In genomic region chr6:134436281-134436815, GRCh38 we compare ENCODE assay signal across 8 cellular contexts.
DNase-seq lines count a peak whose midpoint lies in the region; ATAC-seq, FAIRE-seq and TF ChIP-seq lines count a peak whose summit lies in the region.

No MANE protein-coding gene starts in this region.

- peak; percentile 92 to 97 (median 96) for ATAC-seq in psoas muscle

- TF ChIP-seq CTCF in HEK293 (tag by site-specific recombination; IDR thresholded peaks at IDR 0.05) (no peak), fibroblast of mammary gland (conservative IDR thresholded peaks at IDR 0.05; ENCODE audit: control insufficient read depth, insufficient read depth, low read depth, low read length) (no peak), psoas muscle (IDR thresholded peaks at IDR 0.05) (no peak)

- no peaks in the 10 kb centered on the region for H3K36me3 Mint-ChIP-seq in immature natural killer cell

- H3K9me3 Mint-ChIP-seq in immature natural killer cell = no peaks in the 10 kb centered on the region

- intact Hi-C loops in psoas muscle (cut with DNase I) = loop anchor here in 1 of 2 donors (5.0 kb wide), 1 partner anchor 189 kb away; no protein-coding TSS in a partner anchor

- H3K4me1 Mint-ChIP-seq in immature natural killer cell = no peaks in the 10 kb centered on the region

- no peak for TF ChIP-seq POLR2A in GM12891 (IDR thresholded peaks at IDR 0.05; ENCODE audit: low read depth, low read length)

- H3K9me3 ChIP-seq in HEK293 (ENCODE audit: control insufficient read depth, insufficient read depth, low read depth, low read length) (no peaks in the 10 kb centered on the region), psoas muscle (no peaks in the 10 kb centered on the region)

- H3K4me3 ChIP-seq in HEK293 (ENCODE audit: low read depth, low read length) (no peak overlapping the region; the same call in 1 of the 2 replicates), fibroblast of mammary gland (ENCODE audit: control insufficient read depth, low read depth, low read length) (no peak overlapping the region), psoas muscle (no peak overlapping the region)

- no peaks in the 10 kb centered on the region for H3K27me3 ChIP-seq in psoas muscle (ENCODE audit: insufficient read depth in 3 of 3, low read length in 2 of 3)

- peak; percentile 33 for DNase-seq in GM12891 (ENCODE audit: insufficient read length, low spot score)
- peak; percentile 47 for DNase-seq in NCI-H146 treated with DMSO at 0.1 percent for 48 hours (lab: John Stamatoyannopoulos, UW; ENCODE audit: unreplicated experiment)
- peak; percentile 72 for DNase-seq in activated CD8-positive, alpha-beta memory T cell treated with anti-CD3 and anti-CD28 coated beads, Interleukin-2, amount 50 U/mL, for 48 hours
- DNase-seq in fibroblast of mammary gland (ENCODE audit: low read depth) = peak; percentile 99
- peak in 1 of 2 donors; percentile 50 for DNase-seq in psoas muscle
- DNase-seq in immature natural killer cell = no peak
- no peak for DNase-seq in NCI-H524 treated with DMSO at 0.1 percent for 48 hours (lab: John Stamatoyannopoulos, UW)

- peak; percentile 90 for FAIRE-seq in GM12891 (lab: Jason Lieb, UNC)

- CTCF ChIA-PET in HEK293 (lab: Yijun Ruan, JAX) = interaction anchor here (0.7 to 1.2 kb wide), 6 partner anchors 8 to 292 kb away, joined by 3 to 4 read pairs (median 3); no protein-coding TSS in a partner anchor

- 17 to 34% (median 23%) methylated on average over 9 of the region's 9 CpGs for WGBS in psoas muscle, 3 donors

- no peak overlapping the region for H3K4me3 Mint-ChIP-seq in immature natural killer cell

- no peaks in the 10 kb centered on the region for H3K36me3 ChIP-seq in HEK293 (ENCODE audit: control insufficient read depth in 2 of 2, insufficient read depth in 1 of 2, low read length in 2 of 2)
- H3K36me3 ChIP-seq in psoas muscle (ENCODE audit: insufficient read depth in 1 of 2, low read depth in 1 of 2) = no peaks in the 10 kb centered on the region

- POLR2A ChIA-PET in HEK293 (lab: Yijun Ruan, JAX) = no interaction called here

- peaks cover 3% of the 10 kb centered on the region; the same call in 1 of the 2 replicates for H3K4me1 ChIP-seq in HEK293 (ENCODE audit: control insufficient read depth, insufficient read depth, low read length)
- H3K4me1 ChIP-seq in psoas muscle = peaks cover 15% of the 10 kb centered on the region

- peaks cover 0 to 4% (median 3%) of the 10 kb centered on the region in 3 donors for H3K27me3 Mint-ChIP-seq in immature natural killer cell (ENCODE audit: low read depth in 3 of 3)

- H3K27ac ChIP-seq in HEK293 (ENCODE audit: extremely low read depth, low read depth, low read length) (no peak overlapping the region), psoas muscle (peak overlapping the region; percentile 71)

- H3K27ac Mint-ChIP-seq in immature natural killer cell = no peak overlapping the region

TF ChIP-seq in GM12891, 5 proteins besides CTCF, POLR2A, EP300 and RAD21:
- TF ChIP-seq TAF1 (IDR thresholded peaks at IDR 0.05; ENCODE audit: low read depth, low read length) (no peak), PAX5 (IDR thresholded peaks at IDR 0.05; ENCODE audit: insufficient read depth, low read length, severe bottlenecking) (peak; percentile 96), SPI1 (IDR thresholded peaks at IDR 0.05; ENCODE audit: low read depth, low read length) (no peak), POLR2AphosphoS5 (IDR thresholded peaks at IDR 0.05; ENCODE audit: low read depth, low read length) (no peak)

TF ChIP-seq in HEK293, 187 proteins besides CTCF, POLR2A, EP300 and RAD21 (continues in another document):
- TF ChIP-seq ZNF211 (tag by site-specific recombination; IDR thresholded peaks at IDR 0.05; ENCODE audit: low read depth) (no peak), KLF1 (tag by site-specific recombination; IDR thresholded peaks at IDR 0.05) (peak; percentile 20; the same call in 1 of the 2 replicates), ZNF600 (tag by site-specific recombination; IDR thresholded peaks at IDR 0.05) (peak; percentile 66), PBX3 (CRISPR knock-in tag; IDR thresholded peaks at IDR 0.05) (no peak), ZNF335 (tag by site-specific recombination; conservative IDR thresholded peaks at IDR 0.05) (peak; percentile 99), ZBTB8A (tag by site-specific recombination; IDR thresholded peaks at IDR 0.05) (no peak), KLF10 (tag by site-specific recombination; IDR thresholded peaks at IDR 0.05) (peak; percentile 47; the same call in 1 of the 2 replicates), ZNF830 (tag by site-specific recombination; IDR thresholded peaks at IDR 0.05; ENCODE audit: low read depth) (no peak), TRIM28 (IDR thresholded peaks at IDR 0.05; ENCODE audit: borderline replicate concordance, low read length) (peak; percentile 93), SP3 (tag by site-specific recombination; IDR thresholded peaks at IDR 0.05) (peak; percentile 41; the same call in 1 of the 2 replicates), ZBTB20 (tag by site-specific recombination; IDR thresholded peaks at IDR 0.05) (0 out of 2 replicates have a peak, but pooled peaks have one; percentile 13)
- TF ChIP-seq, protein P1, sequence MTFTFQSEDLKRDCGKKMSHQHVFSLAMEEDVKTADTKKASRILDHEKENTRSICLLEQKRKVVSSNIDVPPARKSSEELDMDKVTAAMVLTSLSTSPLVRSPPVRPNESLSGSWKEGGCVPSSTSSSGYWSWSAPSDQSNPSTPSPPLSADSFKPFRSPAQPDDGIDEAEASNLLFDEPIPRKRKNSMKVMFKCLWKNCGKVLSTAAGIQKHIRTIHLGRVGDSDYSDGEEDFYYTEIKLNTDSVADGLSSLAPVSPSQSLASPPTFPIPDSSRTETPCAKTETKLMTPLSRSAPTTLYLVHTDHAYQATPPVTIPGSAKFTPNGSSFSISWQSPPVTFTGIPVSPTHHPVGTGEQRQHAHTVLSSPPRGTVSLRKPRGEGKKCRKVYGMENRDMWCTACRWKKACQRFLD (tag by site-specific recombination; IDR thresholded peaks at IDR 0.05) = no peak
- TF ChIP-seq, protein P2, sequence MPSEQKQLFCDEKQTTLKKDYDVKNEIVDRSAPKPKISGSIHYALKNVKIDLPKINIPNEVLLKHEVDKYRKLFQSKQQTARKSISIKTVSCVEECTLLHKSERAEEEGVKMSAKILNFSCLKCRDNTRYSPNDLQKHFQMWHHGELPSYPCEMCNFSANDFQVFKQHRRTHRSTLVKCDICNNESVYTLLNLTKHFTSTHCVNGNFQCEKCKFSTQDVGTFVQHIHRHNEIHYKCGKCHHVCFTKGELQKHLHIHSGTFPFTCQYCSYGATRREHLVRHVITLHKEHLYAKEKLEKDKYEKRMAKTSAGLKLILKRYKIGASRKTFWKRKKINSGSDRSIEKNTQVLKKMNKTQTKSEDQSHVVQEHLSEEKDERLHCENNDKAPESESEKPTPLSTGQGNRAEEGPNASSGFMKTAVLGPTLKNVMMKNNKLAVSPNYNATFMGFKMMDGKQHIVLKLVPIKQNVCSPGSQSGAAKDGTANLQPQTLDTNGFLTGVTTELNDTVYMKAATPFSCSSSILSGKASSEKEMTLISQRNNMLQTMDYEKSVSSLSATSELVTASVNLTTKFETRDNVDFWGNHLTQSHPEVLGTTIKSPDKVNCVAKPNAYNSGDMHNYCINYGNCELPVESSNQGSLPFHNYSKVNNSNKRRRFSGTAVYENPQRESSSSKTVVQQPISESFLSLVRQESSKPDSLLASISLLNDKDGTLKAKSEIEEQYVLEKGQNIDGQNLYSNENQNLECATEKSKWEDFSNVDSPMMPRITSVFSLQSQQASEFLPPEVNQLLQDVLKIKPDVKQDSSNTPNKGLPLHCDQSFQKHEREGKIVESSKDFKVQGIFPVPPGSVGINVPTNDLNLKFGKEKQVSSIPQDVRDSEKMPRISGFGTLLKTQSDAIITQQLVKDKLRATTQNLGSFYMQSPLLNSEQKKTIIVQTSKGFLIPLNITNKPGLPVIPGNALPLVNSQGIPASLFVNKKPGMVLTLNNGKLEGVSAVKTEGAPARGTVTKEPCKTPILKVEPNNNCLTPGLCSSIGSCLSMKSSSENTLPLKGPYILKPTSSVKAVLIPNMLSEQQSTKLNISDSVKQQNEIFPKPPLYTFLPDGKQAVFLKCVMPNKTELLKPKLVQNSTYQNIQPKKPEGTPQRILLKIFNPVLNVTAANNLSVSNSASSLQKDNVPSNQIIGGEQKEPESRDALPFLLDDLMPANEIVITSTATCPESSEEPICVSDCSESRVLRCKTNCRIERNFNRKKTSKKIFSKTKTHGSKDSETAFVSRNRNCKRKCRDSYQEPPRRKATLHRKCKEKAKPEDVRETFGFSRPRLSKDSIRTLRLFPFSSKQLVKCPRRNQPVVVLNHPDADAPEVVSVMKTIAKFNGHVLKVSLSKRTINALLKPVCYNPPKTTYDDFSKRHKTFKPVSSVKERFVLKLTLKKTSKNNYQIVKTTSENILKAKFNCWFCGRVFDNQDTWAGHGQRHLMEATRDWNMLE (tag by site-specific recombination; conservative IDR thresholded peaks at IDR 0.05; ENCODE audit: low read depth) = peak; percentile 15; the same call in 1 of the 2 replicates

Comparison
In these comparisons a context has a peak if more than half of its experiments do, and no peak if none do; other contexts are left out.
1. DNase-seq: peak in GM12891 (single experiment), NCI-H146 treated with DMSO at 0.1 percent for 48 hours (single experiment), activated CD8-positive, alpha-beta memory T cell treated with anti-CD3 and anti-CD28 coated beads, Interleukin-2, amount 50 U/mL, for 48 hours (single experiment) and fibroblast of mammary gland (single experiment); none in immature natural killer cell (0 of 3) and NCI-H524 treated with DMSO at 0.1 percent for 48 hours (single experiment).